In genomic region chr4:610411-611261, GRCh38 we compare ENCODE assay signal across 1 cellular context.
TF ChIP-seq lines count a peak whose summit lies in the region.

No MANE protein-coding gene starts in this region.

TF ChIP-seq in IMR-90, 13 proteins besides CTCF, POLR2A, EP300 and RAD21 (continued from another document):
- TF ChIP-seq USF2 (IDR thresholded peaks at IDR 0.05; ENCODE audit: low read depth, low read length) (no peak), SMC3 (IDR thresholded peaks at IDR 0.05; ENCODE audit: low read depth, low read length) (no peak)
